Comparison of ENCODE assay signal across 1 cellular context in the genomic region with DNA sequence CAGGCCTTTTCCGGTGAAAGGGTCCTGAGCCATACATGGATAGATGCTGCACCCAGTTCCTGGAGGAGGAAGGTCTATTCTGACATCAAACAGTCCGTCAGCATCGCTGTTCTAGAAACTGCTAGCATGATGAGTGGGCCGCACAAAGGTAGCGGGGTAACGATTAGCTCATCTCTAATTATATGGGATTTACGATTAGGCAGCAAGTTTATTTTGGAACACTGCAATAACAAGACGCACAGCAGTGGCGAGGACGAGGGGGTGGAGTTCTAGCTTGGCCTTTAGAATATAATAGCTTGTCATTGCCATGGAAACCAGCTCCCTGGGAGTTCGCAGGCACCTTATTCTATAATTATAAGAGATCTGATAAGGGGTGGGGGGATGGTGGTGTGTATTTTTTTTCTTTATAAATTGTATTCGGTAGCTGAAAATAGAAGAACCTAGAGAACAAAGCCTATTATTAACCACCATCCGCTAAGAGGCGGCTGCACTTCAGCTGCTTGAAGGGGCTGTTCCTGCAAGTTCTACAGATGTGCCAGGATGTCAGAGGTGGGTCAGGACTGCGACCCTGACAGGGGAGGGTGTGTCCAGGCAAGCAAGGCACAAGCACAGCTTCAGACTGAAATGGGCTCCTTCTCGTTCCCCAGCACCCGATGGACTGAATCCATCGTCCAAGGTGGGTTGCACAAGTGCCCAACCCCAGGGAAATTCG.
TF ChIP-seq lines count a peak whose summit lies in the region.

No MANE protein-coding gene starts in this region.

TF ChIP-seq in HEK293, 187 proteins besides CTCF, POLR2A, EP300 and RAD21 (continued from another document and continues in another):
- TF ChIP-seq, protein P1, sequence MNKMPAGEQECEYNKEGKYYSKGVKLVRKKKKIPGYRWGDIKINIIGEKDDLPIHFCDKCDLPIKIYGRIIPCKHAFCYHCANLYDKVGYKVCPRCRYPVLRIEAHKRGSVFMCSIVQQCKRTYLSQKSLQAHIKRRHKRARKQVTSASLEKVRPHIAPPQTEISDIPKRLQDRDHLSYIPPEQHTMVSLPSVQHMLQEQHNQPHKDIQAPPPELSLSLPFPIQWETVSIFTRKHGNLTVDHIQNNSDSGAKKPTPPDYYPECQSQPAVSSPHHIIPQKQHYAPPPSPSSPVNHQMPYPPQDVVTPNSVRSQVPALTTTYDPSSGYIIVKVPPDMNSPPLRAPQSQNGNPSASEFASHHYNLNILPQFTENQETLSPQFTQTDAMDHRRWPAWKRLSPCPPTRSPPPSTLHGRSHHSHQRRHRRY (tag by site-specific recombination; IDR thresholded peaks at IDR 0.05): no peak
- TF ChIP-seq, protein P2, sequence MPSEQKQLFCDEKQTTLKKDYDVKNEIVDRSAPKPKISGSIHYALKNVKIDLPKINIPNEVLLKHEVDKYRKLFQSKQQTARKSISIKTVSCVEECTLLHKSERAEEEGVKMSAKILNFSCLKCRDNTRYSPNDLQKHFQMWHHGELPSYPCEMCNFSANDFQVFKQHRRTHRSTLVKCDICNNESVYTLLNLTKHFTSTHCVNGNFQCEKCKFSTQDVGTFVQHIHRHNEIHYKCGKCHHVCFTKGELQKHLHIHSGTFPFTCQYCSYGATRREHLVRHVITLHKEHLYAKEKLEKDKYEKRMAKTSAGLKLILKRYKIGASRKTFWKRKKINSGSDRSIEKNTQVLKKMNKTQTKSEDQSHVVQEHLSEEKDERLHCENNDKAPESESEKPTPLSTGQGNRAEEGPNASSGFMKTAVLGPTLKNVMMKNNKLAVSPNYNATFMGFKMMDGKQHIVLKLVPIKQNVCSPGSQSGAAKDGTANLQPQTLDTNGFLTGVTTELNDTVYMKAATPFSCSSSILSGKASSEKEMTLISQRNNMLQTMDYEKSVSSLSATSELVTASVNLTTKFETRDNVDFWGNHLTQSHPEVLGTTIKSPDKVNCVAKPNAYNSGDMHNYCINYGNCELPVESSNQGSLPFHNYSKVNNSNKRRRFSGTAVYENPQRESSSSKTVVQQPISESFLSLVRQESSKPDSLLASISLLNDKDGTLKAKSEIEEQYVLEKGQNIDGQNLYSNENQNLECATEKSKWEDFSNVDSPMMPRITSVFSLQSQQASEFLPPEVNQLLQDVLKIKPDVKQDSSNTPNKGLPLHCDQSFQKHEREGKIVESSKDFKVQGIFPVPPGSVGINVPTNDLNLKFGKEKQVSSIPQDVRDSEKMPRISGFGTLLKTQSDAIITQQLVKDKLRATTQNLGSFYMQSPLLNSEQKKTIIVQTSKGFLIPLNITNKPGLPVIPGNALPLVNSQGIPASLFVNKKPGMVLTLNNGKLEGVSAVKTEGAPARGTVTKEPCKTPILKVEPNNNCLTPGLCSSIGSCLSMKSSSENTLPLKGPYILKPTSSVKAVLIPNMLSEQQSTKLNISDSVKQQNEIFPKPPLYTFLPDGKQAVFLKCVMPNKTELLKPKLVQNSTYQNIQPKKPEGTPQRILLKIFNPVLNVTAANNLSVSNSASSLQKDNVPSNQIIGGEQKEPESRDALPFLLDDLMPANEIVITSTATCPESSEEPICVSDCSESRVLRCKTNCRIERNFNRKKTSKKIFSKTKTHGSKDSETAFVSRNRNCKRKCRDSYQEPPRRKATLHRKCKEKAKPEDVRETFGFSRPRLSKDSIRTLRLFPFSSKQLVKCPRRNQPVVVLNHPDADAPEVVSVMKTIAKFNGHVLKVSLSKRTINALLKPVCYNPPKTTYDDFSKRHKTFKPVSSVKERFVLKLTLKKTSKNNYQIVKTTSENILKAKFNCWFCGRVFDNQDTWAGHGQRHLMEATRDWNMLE (tag by site-specific recombination; conservative IDR thresholded peaks at IDR 0.05; ENCODE audit: low read depth): 0 out of 2 replicates have a peak, but pooled peaks have one; percentile 37
- TF ChIP-seq ZNF433 (tag by site-specific recombination; IDR thresholded peaks at IDR 0.05; ENCODE audit: low read depth) (no peak), ZNF558 (tag by site-specific recombination; IDR thresholded peaks at IDR 0.05) (peak; percentile 31; the same call in 1 of the 2 replicates), TCF7L2 (IDR thresholded peaks at IDR 0.05; ENCODE audit: borderline replicate concordance, low read depth, low read length) (no peak), ZFP69B (tag by site-specific recombination; IDR thresholded peaks at IDR 0.05) (no peak), ZFHX2 (tag by site-specific recombination; conservative IDR thresholded peaks at IDR 0.05) (peak; percentile 69), ZFP3 (tag by site-specific recombination; IDR thresholded peaks at IDR 0.05; ENCODE audit: low read depth) (no peak), ZNF274 (IDR thresholded peaks at IDR 0.05; ENCODE audit: low read length) (no peak), ZNF274 (tag by site-specific recombination; IDR thresholded peaks at IDR 0.05; ENCODE audit: borderline replicate concordance) (no peak), ZNF121 (tag by site-specific recombination; IDR thresholded peaks at IDR 0.05) (no peak), ZNF624 (tag by site-specific recombination; IDR thresholded peaks at IDR 0.05) (no peak), ZNF792 (tag by site-specific recombination; IDR thresholded peaks at IDR 0.05) (no peak), KLF9 (tag by site-specific recombination; IDR thresholded peaks at IDR 0.05; ENCODE audit: low read depth) (0 out of 2 replicates have a peak, but pooled peaks have one; percentile 27), GLI2 (tag by site-specific recombination; IDR thresholded peaks at IDR 0.05; ENCODE audit: borderline replicate concordance, low read depth) (0 out of 2 replicates have a peak, but pooled peaks have one; percentile 32), ZNF350 (tag by site-specific recombination; IDR thresholded peaks at IDR 0.05) (no peak), ZSCAN23 (tag by site-specific recombination; IDR thresholded peaks at IDR 0.05) (no peak), SETDB1 (IDR thresholded peaks at IDR 0.05; ENCODE audit: insufficient read length, low read length) (no peak), ZNF140 (tag by site-specific recombination; IDR thresholded peaks at IDR 0.05) (no peak), GLIS2 (tag by site-specific recombination; IDR thresholded peaks at IDR 0.05) (no peak), KLF10 (tag by site-specific recombination; IDR thresholded peaks at IDR 0.05) (peak; percentile 23; the same call in 1 of the 2 replicates), ZNF341 (tag by site-specific recombination; IDR thresholded peaks at IDR 0.05; ENCODE audit: low read depth) (peak; percentile 50; the same call in 1 of the 2 replicates), GLIS1 (tag by site-specific recombination; IDR thresholded peaks at IDR 0.05) (peak; percentile 86), ZSCAN30 (tag by site-specific recombination; IDR thresholded peaks at IDR 0.05) (0 out of 2 replicates have a peak, but pooled peaks have one; percentile 27), ZNF394 (tag by site-specific recombination; IDR thresholded peaks at IDR 0.05; ENCODE audit: borderline replicate concordance) (no peak; the same call in 1 of the 2 replicates), OVOL3 (tag by site-specific recombination; IDR thresholded peaks at IDR 0.05) (peak; percentile 71; the same call in 1 of the 2 replicates), ZNF549 (tag by site-specific recombination; IDR thresholded peaks at IDR 0.05) (no peak), ZBTB20 (tag by site-specific recombination; IDR thresholded peaks at IDR 0.05) (no peak), FEZF1 (tag by site-specific recombination; IDR thresholded peaks at IDR 0.05) (peak; percentile 69; the same call in 1 of the 2 replicates), ZNF664 (tag by site-specific recombination; IDR thresholded peaks at IDR 0.05) (no peak), SP7 (tag by site-specific recombination; IDR thresholded peaks at IDR 0.05) (peak; percentile 99), GFI1B (tag by site-specific recombination; IDR thresholded peaks at IDR 0.05) (no peak), IKZF3 (tag by site-specific recombination; IDR thresholded peaks at IDR 0.05) (peak; percentile 82), PRDM1 (tag by site-specific recombination; IDR thresholded peaks at IDR 0.05) (no peak), ZNF629 (tag by site-specific recombination; IDR thresholded peaks at IDR 0.05) (peak; percentile 87), ZNF366 (tag by site-specific recombination; conservative IDR thresholded peaks at IDR 0.05) (peak; percentile 64; the same call in 1 of the 2 replicates)
- TF ChIP-seq, protein P3, sequence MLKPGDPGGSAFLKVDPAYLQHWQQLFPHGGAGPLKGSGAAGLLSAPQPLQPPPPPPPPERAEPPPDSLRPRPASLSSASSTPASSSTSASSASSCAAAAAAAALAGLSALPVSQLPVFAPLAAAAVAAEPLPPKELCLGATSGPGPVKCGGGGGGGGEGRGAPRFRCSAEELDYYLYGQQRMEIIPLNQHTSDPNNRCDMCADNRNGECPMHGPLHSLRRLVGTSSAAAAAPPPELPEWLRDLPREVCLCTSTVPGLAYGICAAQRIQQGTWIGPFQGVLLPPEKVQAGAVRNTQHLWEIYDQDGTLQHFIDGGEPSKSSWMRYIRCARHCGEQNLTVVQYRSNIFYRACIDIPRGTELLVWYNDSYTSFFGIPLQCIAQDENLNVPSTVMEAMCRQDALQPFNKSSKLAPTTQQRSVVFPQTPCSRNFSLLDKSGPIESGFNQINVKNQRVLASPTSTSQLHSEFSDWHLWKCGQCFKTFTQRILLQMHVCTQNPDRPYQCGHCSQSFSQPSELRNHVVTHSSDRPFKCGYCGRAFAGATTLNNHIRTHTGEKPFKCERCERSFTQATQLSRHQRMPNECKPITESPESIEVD (tag by site-specific recombination; IDR thresholded peaks at IDR 0.05): no peak
- TF ChIP-seq, protein P4, sequence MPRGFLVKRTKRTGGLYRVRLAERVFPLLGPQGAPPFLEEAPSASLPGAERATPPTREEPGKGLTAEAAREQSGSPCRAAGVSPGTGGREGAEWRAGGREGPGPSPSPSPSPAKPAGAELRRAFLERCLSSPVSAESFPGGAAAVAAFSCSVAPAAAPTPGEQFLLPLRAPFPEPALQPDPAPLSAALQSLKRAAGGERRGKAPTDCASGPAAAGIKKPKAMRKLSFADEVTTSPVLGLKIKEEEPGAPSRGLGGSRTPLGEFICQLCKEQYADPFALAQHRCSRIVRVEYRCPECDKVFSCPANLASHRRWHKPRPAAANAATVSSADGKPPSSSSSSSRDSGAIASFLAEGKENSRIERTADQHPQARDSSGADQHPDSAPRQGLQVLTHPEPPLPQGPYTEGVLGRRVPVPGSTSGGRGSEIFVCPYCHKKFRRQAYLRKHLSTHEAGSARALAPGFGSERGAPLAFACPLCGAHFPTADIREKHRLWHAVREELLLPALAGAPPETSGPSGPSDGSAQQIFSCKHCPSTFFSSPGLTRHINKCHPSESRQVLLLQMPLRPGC (tag by site-specific recombination; IDR thresholded peaks at IDR 0.05): peak; percentile 55; the same call in 1 of the 2 replicates
- TF ChIP-seq, protein P5, sequence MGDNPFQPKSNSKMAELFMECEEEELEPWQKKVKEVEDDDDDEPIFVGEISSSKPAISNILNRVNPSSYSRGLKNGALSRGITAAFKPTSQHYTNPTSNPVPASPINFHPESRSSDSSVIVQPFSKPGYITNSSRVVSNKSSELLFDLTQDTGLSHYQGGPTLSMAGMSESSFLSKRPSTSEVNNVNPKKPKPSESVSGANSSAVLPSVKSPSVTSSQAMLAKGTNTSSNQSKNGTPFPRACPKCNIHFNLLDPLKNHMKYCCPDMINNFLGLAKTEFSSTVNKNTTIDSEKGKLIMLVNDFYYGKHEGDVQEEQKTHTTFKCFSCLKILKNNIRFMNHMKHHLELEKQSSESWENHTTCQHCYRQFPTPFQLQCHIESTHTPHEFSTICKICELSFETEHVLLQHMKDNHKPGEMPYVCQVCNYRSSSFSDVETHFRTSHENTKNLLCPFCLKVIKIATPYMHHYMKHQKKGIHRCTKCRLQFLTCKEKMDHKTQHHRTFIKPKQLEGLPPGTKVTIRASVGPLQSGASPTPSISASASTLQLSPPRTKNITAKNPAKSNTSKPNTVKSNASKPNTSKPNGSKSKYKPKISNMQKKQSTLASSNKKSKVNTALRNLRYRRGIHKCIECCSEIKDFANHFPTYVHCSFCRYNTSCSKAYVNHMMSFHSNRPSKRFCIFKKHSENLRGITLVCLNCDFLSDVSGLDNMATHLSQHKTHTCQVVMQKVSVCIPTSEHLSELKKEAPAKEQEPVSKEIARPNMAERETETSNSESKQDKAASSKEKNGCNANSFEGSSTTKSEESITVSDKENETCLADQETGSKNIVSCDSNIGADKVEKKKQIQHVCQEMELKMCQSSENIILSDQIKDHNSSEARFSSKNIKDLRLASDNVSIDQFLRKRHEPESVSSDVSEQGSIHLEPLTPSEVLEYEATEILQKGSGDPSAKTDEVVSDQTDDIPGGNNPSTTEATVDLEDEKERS (tag by site-specific recombination; IDR thresholded peaks at IDR 0.05): no peak
- TF ChIP-seq, protein P6, sequence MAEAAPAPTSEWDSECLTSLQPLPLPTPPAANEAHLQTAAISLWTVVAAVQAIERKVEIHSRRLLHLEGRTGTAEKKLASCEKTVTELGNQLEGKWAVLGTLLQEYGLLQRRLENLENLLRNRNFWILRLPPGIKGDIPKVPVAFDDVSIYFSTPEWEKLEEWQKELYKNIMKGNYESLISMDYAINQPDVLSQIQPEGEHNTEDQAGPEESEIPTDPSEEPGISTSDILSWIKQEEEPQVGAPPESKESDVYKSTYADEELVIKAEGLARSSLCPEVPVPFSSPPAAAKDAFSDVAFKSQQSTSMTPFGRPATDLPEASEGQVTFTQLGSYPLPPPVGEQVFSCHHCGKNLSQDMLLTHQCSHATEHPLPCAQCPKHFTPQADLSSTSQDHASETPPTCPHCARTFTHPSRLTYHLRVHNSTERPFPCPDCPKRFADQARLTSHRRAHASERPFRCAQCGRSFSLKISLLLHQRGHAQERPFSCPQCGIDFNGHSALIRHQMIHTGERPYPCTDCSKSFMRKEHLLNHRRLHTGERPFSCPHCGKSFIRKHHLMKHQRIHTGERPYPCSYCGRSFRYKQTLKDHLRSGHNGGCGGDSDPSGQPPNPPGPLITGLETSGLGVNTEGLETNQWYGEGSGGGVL (tag by site-specific recombination; IDR thresholded peaks at IDR 0.05): peak; percentile 48; the same call in 1 of the 2 replicates
- TF ChIP-seq, protein P7, sequence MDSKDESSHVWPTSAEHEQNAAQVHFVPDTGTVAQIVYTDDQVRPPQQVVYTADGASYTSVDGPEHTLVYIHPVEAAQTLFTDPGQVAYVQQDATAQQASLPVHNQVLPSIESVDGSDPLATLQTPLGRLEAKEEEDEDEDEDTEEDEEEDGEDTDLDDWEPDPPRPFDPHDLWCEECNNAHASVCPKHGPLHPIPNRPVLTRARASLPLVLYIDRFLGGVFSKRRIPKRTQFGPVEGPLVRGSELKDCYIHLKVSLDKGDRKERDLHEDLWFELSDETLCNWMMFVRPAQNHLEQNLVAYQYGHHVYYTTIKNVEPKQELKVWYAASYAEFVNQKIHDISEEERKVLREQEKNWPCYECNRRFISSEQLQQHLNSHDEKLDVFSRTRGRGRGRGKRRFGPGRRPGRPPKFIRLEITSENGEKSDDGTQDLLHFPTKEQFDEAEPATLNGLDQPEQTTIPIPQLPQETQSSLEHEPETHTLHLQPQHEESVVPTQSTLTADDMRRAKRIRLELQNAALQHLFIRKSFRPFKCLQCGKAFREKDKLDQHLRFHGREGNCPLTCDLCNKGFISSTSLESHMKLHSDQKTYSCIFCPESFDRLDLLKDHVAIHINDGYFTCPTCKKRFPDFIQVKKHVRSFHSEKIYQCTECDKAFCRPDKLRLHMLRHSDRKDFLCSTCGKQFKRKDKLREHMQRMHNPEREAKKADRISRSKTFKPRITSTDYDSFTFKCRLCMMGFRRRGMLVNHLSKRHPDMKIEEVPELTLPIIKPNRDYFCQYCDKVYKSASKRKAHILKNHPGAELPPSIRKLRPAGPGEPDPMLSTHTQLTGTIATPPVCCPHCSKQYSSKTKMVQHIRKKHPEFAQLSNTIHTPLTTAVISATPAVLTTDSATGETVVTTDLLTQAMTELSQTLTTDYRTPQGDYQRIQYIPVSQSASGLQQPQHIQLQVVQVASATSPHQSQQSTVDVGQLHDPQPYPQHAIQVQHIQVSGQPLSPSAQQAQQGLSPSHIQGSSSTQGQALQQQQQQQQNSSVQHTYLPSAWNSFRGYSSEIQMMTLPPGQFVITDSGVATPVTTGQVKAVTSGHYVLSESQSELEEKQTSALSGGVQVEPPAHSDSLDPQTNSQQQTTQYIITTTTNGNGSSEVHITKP (tag by site-specific recombination; IDR thresholded peaks at IDR 0.05): peak; percentile 68; the same call in 1 of the 2 replicates
